In the genomic region with DNA sequence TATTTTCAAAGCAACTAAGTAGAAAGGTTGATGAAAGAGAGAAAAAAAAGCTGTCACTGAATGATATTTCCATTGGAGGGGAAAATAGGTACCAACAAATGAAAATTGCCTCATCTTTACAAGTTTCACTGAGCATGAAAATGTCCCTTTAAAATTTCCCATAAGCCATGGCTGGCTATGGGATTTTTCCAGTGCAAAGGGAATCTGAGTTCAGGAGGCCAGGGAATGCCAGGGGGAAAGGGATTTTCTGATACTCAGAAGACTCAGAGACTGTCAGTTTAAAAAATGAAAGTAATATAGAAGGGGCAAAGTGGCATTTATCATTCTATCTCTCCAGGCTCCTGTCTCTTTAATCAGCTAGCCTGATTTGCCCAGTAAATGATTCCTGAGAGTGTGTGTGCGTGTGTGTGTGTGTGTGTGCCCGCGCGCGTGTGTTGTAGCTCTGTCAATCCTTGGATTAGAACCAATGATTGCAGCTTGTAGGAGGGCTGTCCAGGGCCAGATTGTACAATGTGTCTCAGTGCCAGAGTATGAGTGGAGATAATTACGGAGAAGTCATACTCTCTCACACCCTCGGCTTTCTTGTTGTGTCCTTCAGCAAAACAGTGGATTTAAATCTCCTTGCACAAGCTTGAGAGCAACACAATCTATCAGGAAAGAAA, we compare ENCODE assay signal across 11 cellular contexts.
DNase-seq lines count a peak whose midpoint lies in the region; TF ChIP-seq lines count a peak whose summit lies in the region.
"Had no signal": no experiment of that assay in that cellular context is flagged by ENCODE, and none has a peak within 500 bp of the region (broad histone marks: within the 10 kb centered on the region; RNA-seq: fewer than 3 reads in every experiment).

A gene (plus strand): TSS at position 526 of the 662 bp plus-strand sequence.

- H3K27ac ChIP-seq in WERI-Rb-1 (peak within 1 kb of the TSS; percentile 16), parathyroid adenoma (no peak within 1 kb of the TSS)
- H3K27ac ChIP-seq in effector memory CD4-positive, alpha-beta T cell (ENCODE audit: insufficient read depth, low read length, poor library complexity, severe bottlenecking): no peak within 1 kb of the TSS

- H3K4me1 ChIP-seq in parathyroid adenoma: peaks cover 4% of the 10 kb centered on the region
- no peaks in the 10 kb centered on the region for H3K4me1 ChIP-seq in effector memory CD4-positive, alpha-beta T cell (ENCODE audit: control insufficient read depth, insufficient read depth, low read length, poor library complexity, severe bottlenecking)

- H3K79me2 ChIP-seq in parathyroid adenoma: no peaks in the 10 kb centered on the region

- H3K4me3 ChIP-seq in WERI-Rb-1 (ENCODE audit: low read depth, low read length) (peak within 1 kb of the TSS; percentile 64), parathyroid adenoma (ENCODE audit: low read depth, low read length) (peak within 1 kb of the TSS; percentile 58)
- H3K4me3 ChIP-seq in effector memory CD4-positive, alpha-beta T cell (ENCODE audit: insufficient read depth, low read depth, low read length, poor library complexity, severe bottlenecking): no peak within 1 kb of the TSS

- DNase-seq in DMS79 treated with DMSO at 0.1 percent for 48 hours (lab: John Stamatoyannopoulos, UW): peak; percentile 54
- DNase-seq in WERI-Rb-1: peak; percentile 87
- peak; percentile 59 to 95 (median 82) for DNase-seq in head of caudate nucleus
- DNase-seq in NCI-H1092 (lab: John Stamatoyannopoulos, UW): no peak
- DNase-seq in stimulated activated CD4-positive, alpha-beta T cell treated with anti-CD3 and anti-CD28 coated beads, Interleukin-4, amount 100 ng/mL, for 24 hours: no peak
- DNase-seq in effector memory CD4-positive, alpha-beta T cell: no peak
- no peak for DNase-seq in NCI-H446 treated with DMSO at 0.1 percent for 48 hours (lab: John Stamatoyannopoulos, UW)
- DNase-seq: DMS53, GOT3, NCI-H2107 had no signal

- peak within 1 kb of the TSS; percentile 3 for H2AFZ ChIP-seq in parathyroid adenoma

- no peaks in the 10 kb centered on the region for H3K36me3 ChIP-seq in WERI-Rb-1
- H3K36me3 ChIP-seq in parathyroid adenoma (ENCODE audit: control insufficient read depth, insufficient read depth, low read length): no peaks in the 10 kb centered on the region
- no peaks in the 10 kb centered on the region for H3K36me3 ChIP-seq in effector memory CD4-positive, alpha-beta T cell (ENCODE audit: control insufficient read depth, insufficient read depth, low read length)

- intact Hi-C loops in head of caudate nucleus (cut with DNase I): loop anchor here (10.0 kb wide), 1 partner anchor 95 kb away; no protein-coding TSS in a partner anchor

- peak within 1 kb of the TSS; percentile 62 for H3K4me2 ChIP-seq in parathyroid adenoma (ENCODE audit: low read length)

- no peaks in the 10 kb centered on the region for H3K27me3 ChIP-seq in WERI-Rb-1 (ENCODE audit: insufficient read depth, low read depth, severe bottlenecking)
- no peaks in the 10 kb centered on the region for H3K27me3 ChIP-seq in parathyroid adenoma (ENCODE audit: control insufficient read depth, insufficient read depth, low read length)
- H3K27me3 ChIP-seq in effector memory CD4-positive, alpha-beta T cell (replicated peaks; ENCODE audit: control insufficient read depth, insufficient read depth, low read length, poor library complexity, severe bottlenecking): no peaks in the 10 kb centered on the region

- H3K9me3 ChIP-seq in WERI-Rb-1 (ENCODE audit: severe bottlenecking) (no peaks in the 10 kb centered on the region), parathyroid adenoma (ENCODE audit: control insufficient read depth, low read length) (no peaks in the 10 kb centered on the region)
- no peaks in the 10 kb centered on the region for H3K9me3 ChIP-seq in effector memory CD4-positive, alpha-beta T cell (ENCODE audit: control insufficient read depth, low read length)

- no peak within 1 kb of the TSS for H3K9ac ChIP-seq in parathyroid adenoma

- TF ChIP-seq CTCF in WERI-Rb-1 (IDR thresholded peaks at IDR 0.05; ENCODE audit: low read depth, low read length) (no peak), parathyroid adenoma (IDR thresholded peaks at IDR 0.05) (no peak)

Comparison
In these comparisons a context has a peak if more than half of its experiments do, and no peak if none do; other contexts are left out.
1. DNase-seq: peak in DMS79 treated with DMSO at 0.1 percent for 48 hours (single experiment), WERI-Rb-1 (single experiment) and head of caudate nucleus (42 of 42); none in NCI-H1092 (single experiment), stimulated activated CD4-positive, alpha-beta T cell treated with anti-CD3 and anti-CD28 coated beads, Interleukin-4, amount 100 ng/mL, for 24 hours (single experiment), effector memory CD4-positive, alpha-beta T cell (0 of 3) and NCI-H446 treated with DMSO at 0.1 percent for 48 hours (single experiment).